In genomic region chr10:129622736-129623135, GRCh38 we compare ENCODE assay signal across 30 cellular contexts.
DNase-seq lines count a peak whose midpoint lies in the region; ATAC-seq, FAIRE-seq and TF ChIP-seq lines count a peak whose summit lies in the region.
"Had no signal": no experiment of that assay in that cellular context is flagged by ENCODE, and none has a peak within 500 bp of the region (broad histone marks: within the 10 kb centered on the region; RNA-seq: fewer than 3 reads in every experiment).

No MANE protein-coding gene starts in this region.

- H3K27ac ChIP-seq in C4-2B (peak overlapping the region; percentile 49), H1 (ENCODE audit: low read depth, low read length) (no peak overlapping the region)
- H3K27ac ChIP-seq: BLaER1 treated with 17β-estradiol and CSF1 and Interleukin-3, amounts not matched to agents 10 nM and 100 nM; gastrocnemius medialis; GM23248; KMS-11; left lung; psoas muscle; SK-N-MC; thoracic aorta had no signal

- H3K4me3 ChIP-seq in H1 (ENCODE audit: extremely low read depth in 1 of 4, insufficient read depth in 2 of 4, low read depth in 3 of 4, low read length in 4 of 4) (no peak overlapping the region), retinal pigment epithelial cell (ENCODE audit: low read length) (no peak overlapping the region)
- H3K4me3 ChIP-seq: BLaER1 treated with 17β-estradiol and CSF1 and Interleukin-3, amounts not matched to agents 10 nM and 100 nM; gastrocnemius medialis; GM23248; left lung; psoas muscle; SK-N-MC; thoracic aorta had no signal

- TF ChIP-seq CTCF in C4-2B (conservative IDR thresholded peaks at IDR 0.05) = no peak
- TF ChIP-seq CTCF in H1 (IDR thresholded peaks at IDR 0.05; ENCODE audit: control extremely low read depth in 1 of 3, insufficient read depth in 1 of 3, low read depth in 1 of 3, low read length in 3 of 3) = no peak
- TF ChIP-seq CTCF in retinal pigment epithelial cell (conservative IDR thresholded peaks at IDR 0.05; ENCODE audit: low read depth, low read length) = no peak

- no peaks in the 10 kb centered on the region for H3K79me2 ChIP-seq in H1 (ENCODE audit: control insufficient read depth in 1 of 2, insufficient read depth in 2 of 2, low read length in 2 of 2)

- H3K9me3 ChIP-seq in H1 (ENCODE audit: insufficient read depth in 2 of 2, low read depth in 1 of 2, low read length in 1 of 2) = no peaks in the 10 kb centered on the region
- H3K9me3 ChIP-seq: gastrocnemius medialis, psoas muscle, thoracic aorta had no signal

- H2BK120ac ChIP-seq in H1 (replicated peaks; ENCODE audit: low read depth, low read length) = no peak overlapping the region

- H3K9ac ChIP-seq in H1 (replicated peaks in 1 of 4; ENCODE audit: extremely low read depth in 1 of 4, low read depth in 3 of 4, low read length in 3 of 4) = no peak overlapping the region; a peak in 1 of 7 replicates
- H3K9ac ChIP-seq: BLaER1 treated with 17β-estradiol and CSF1 and Interleukin-3, amounts not matched to agents 10 nM and 100 nM; GM23248; KMS-11 had no signal

- no peak overlapping the region for H2AFZ ChIP-seq in H1 (ENCODE audit: low read length)
- H2AFZ ChIP-seq: GM23248 had no signal

- no peaks in the 10 kb centered on the region for H3K23me2 ChIP-seq in H1 (ENCODE audit: low read depth, low read length)

- peak overlapping the region; percentile 2; the same call in 1 of the 2 replicates for H2BK12ac ChIP-seq in H1 (ENCODE audit: low read depth, low read length)

- H3K4me1 ChIP-seq in H1 (replicated peaks in 1 of 4; ENCODE audit: control insufficient read depth in 3 of 4, insufficient read depth in 4 of 4, low read length in 3 of 4) = peaks cover 0 to 8% (median 0%) of the 10 kb centered on the region in 4 experiments; a peak in 2 of 7 replicates
- H3K4me1 ChIP-seq: left lung, psoas muscle had no signal

- WGBS in H1 (ENCODE audit: extremely low coverage in 1 of 2, insufficient coverage in 1 of 2, insufficient read length in 1 of 2, insufficient replicate concordance in 2 of 2, low coverage in 1 of 2, low lambda C conversion rate in 2 of 2, missing lambda C conversion rate in 1 of 2), 2 experiments = 85% methylated on average over 9 of the region's 9 CpGs; no CpG with 5 or more reads in 1 of the 2 experiments

- TF ChIP-seq EP300 in H1 (IDR thresholded peaks at IDR 0.05; ENCODE audit: borderline replicate concordance in 1 of 2, low read depth in 2 of 2, low read length in 2 of 2) = no peak

- H4K91ac ChIP-seq in H1 (replicated peaks; ENCODE audit: insufficient read length, low read length) = no peak overlapping the region

- peak; percentile 21 for DNase-seq in HTR-8/SVneo (ENCODE audit: insufficient read length, low spot score)
- DNase-seq in H1 (ENCODE audit: low read depth in 1 of 2, low spot score in 2 of 2) = no peak
- peak; percentile 65 for DNase-seq in retinal pigment epithelial cell (ENCODE audit: low read depth)
- DNase-seq in islet precursor cell = no peak
- DNase-seq in CD1c-positive myeloid dendritic cell (ENCODE audit: extremely low spot score) = no peak
- DNase-seq in NCI-H748 treated with DMSO at 0.1 percent for 48 hours (lab: John Stamatoyannopoulos, UW) = no peak
- DNase-seq: activated CD4-positive, alpha-beta memory T cell treated with anti-CD3 and anti-CD28 coated beads, Interleukin-2, amount 10 ng/mL, durations not matched to agents 7 days and 5 days; activated CD4-positive, alpha-beta T cell treated with anti-CD3 and anti-CD28 coated beads for 1 hour; anterior cingulate cortex; central memory CD4-positive, alpha-beta T cell; dermis blood vessel endothelial cell; gastrocnemius medialis; GM23248; hippocampal formation; immature natural killer cell; left lung; NCI-H146; NCI-H2107; NCI-H446; NCI-H82; nucleus accumbens; psoas muscle; T-helper 2 cell had no signal

- no peaks in the 10 kb centered on the region for H4K20me1 ChIP-seq in H1 (replicated peaks in 1 of 2; ENCODE audit: control insufficient read depth in 1 of 2, insufficient read depth in 2 of 2, low read length in 2 of 2)

- H4K5ac ChIP-seq in H1 (ENCODE audit: insufficient read length, low read depth, low read length) = no peak overlapping the region

- no peak overlapping the region for H2AK5ac ChIP-seq in H1 (ENCODE audit: low read depth, low read length)

- CTCF ChIA-PET in H1 (lab: Charles Lee; ENCODE audit: partially characterized antibody) = interaction anchor here (2.3 kb wide), 1 partner anchor 36 kb away, joined by 5 read pairs; no protein-coding TSS in a partner anchor

- no peaks in the 10 kb centered on the region for H3K79me1 ChIP-seq in H1 (ENCODE audit: low read depth, low read length)

- H3K36me3 ChIP-seq in H1 (ENCODE audit: control insufficient read depth in 2 of 4, insufficient read depth in 4 of 4, low read length in 3 of 4) = no peaks in the 10 kb centered on the region
- H3K36me3 ChIP-seq: gastrocnemius medialis, left lung, thoracic aorta had no signal

- no peak for ATAC-seq in GM21825 (IDR thresholded peaks at IDR 0.05; ENCODE audit: unreplicated experiment)
- ATAC-seq: gastrocnemius medialis, left lung, psoas muscle had no signal

- TF ChIP-seq RAD21 in H1 (IDR thresholded peaks at IDR 0.05 in 1 of 2, conservative IDR thresholded peaks at IDR 0.05 in 1 of 2; ENCODE audit: low read depth in 2 of 2, low read length in 2 of 2) = no peak

- FAIRE-seq in HTR-8/SVneo (lab: Jason Lieb, UNC) = no peak
- no peak for FAIRE-seq in H1 (lab: Jason Lieb, UNC)
- FAIRE-seq: GM12891 had no signal

- H3K56ac ChIP-seq in H1 (replicated peaks; ENCODE audit: insufficient read length, low read depth, low read length) = no peak overlapping the region

- TF ChIP-seq POLR2A in H1 (IDR thresholded peaks at IDR 0.05; ENCODE audit: control extremely low read depth in 1 of 2, low read depth in 2 of 2, low read length in 2 of 2) = no peak

- no peak overlapping the region for H3K4me2 ChIP-seq in H1 (ENCODE audit: insufficient read depth in 1 of 2, low read depth in 2 of 2, low read length in 2 of 2)
- H3K4me2 ChIP-seq: KMS-11 had no signal

- H2BK20ac ChIP-seq in H1 (ENCODE audit: low read length) = no peak overlapping the region

- no peaks in the 10 kb centered on the region for H3K27me3 ChIP-seq in H1 (replicated peaks in 1 of 4; ENCODE audit: control insufficient read depth in 3 of 4, extremely low read depth in 1 of 4, insufficient read depth in 3 of 4, low read length in 3 of 4)
- H3K27me3 ChIP-seq: BLaER1 treated with 17β-estradiol and CSF1 and Interleukin-3, amounts not matched to agents 10 nM and 100 nM; gastrocnemius medialis; left lung had no signal

- POLR2A ChIA-PET in H1 (lab: Charles Lee; ENCODE audit: partially characterized antibody) = no interaction called here

- H2BK5ac ChIP-seq in H1 (ENCODE audit: low read depth, low read length) = no peak overlapping the region

- no peak overlapping the region for H3K14ac ChIP-seq in H1 (ENCODE audit: insufficient read length)

- H4K8ac ChIP-seq in H1 (ENCODE audit: extremely low read depth, insufficient read depth, low read length) = no peak overlapping the region

- no peak overlapping the region for H3K18ac ChIP-seq in H1 (ENCODE audit: extremely low read depth, low read length)

- H2BK15ac ChIP-seq in H1 (ENCODE audit: low read length) = no peak overlapping the region

- H3K23ac ChIP-seq in H1 (ENCODE audit: insufficient read length) = no peak overlapping the region

- no peak overlapping the region for H3K4ac ChIP-seq in H1 (replicated peaks; ENCODE audit: insufficient read length, low read depth, low read length)

TF ChIP-seq in H1, 55 proteins besides CTCF, POLR2A, EP300 and RAD21:
- TF ChIP-seq SP4 (IDR thresholded peaks at IDR 0.05; ENCODE audit: low read length) (no peak), CHD1 (IDR thresholded peaks at IDR 0.05; ENCODE audit: low read depth, low read length) (no peak), TEAD4 (IDR thresholded peaks at IDR 0.05; ENCODE audit: low read depth, low read length) (0 out of 2 replicates have a peak, but pooled peaks have one; percentile 42), RBBP5 (IDR thresholded peaks at IDR 0.05; ENCODE audit: borderline replicate concordance, low read depth, low read length) (no peak)

Comparison
In these comparisons a context has a peak if more than half of its experiments do, and no peak if none do; other contexts are left out.
1. DNase-seq: peak in HTR-8/SVneo (single experiment) and retinal pigment epithelial cell (single experiment); none in H1 (0 of 2), islet precursor cell (single experiment), CD1c-positive myeloid dendritic cell (single experiment) and NCI-H748 treated with DMSO at 0.1 percent for 48 hours (single experiment).